In the genomic region with DNA sequence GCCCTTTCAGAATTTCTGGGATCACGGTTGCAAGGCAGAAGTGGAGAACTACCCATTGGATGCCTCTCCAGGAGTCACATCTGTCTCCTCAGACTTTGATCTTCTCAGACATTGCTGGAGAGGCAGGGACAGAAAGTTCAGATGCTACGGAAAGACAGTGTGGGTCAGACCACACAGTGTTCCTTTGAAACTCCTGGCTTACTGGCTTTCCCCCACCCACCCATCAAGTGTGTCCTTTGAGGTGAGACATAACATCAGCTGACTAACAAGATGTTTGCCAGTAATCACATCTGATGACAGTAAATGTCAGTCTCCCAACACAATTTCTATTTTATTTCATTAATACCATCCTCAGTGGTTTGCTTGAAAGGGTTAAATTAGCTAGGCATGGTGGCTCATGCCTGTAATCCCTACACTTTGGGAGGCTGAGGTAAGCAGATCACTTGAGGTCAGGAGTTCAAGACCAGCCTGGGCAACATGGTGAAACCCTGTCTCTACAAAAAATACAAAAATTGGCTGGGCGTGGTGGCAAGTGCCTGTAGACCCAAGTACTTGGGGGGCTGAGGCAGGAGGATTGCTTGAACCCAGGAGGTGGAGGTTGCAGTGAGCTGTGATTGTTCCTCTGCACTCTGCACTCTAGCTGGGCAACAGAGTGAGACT, we compare ENCODE assay signal across 8 cellular contexts.
DNase-seq lines count a peak whose midpoint lies in the region; TF ChIP-seq lines count a peak whose summit lies in the region.

No MANE protein-coding gene starts in this region.

- no peak overlapping the region for H3K18ac ChIP-seq in H9 (ENCODE audit: insufficient read length, low read depth, low read length)

- H2BK15ac ChIP-seq in H9 (ENCODE audit: low read depth, low read length): no peak overlapping the region

- no peak overlapping the region for H3K23ac ChIP-seq in H9 (ENCODE audit: insufficient read length, low read depth, low read length)

- TF ChIP-seq CTCF in H9 (conservative IDR thresholded peaks at IDR 0.05): no peak

- peak overlapping the region in 2 of 3 experiments; percentile 54 to 87; a peak in 2 of 7 replicates for H3K27ac Mint-ChIP-seq in H9

- H3K27me3 Mint-ChIP-seq in H9 (ENCODE audit: low read depth): peaks cover 44% of the 10 kb centered on the region

- no peak overlapping the region for H2BK12ac ChIP-seq in H9 (ENCODE audit: insufficient read length, low read depth, low read length)

- no peaks in the 10 kb centered on the region for H3K27me3 ChIP-seq in H9 (ENCODE audit: insufficient read depth, low read length)

- H3K9ac ChIP-seq in H9 (ENCODE audit: extremely low read depth, insufficient read length, low read length): no peak overlapping the region

- no peak overlapping the region for H2BK20ac ChIP-seq in H9 (ENCODE audit: low read depth, low read length, poor library complexity, severe bottlenecking)

- H3T11ph ChIP-seq in H9 (ENCODE audit: low read length): no peak overlapping the region

- H3K9me3 Mint-ChIP-seq in H9: peaks cover 22 to 36% of the 10 kb centered on the region in 2 experiments

- peaks cover 5% of the 10 kb centered on the region; the same call in 1 of the 2 replicates for H3K4me1 ChIP-seq in H9 (ENCODE audit: insufficient read depth, low read length)

- no peak overlapping the region for H3K56ac ChIP-seq in H9 (ENCODE audit: insufficient read length, low read depth, low read length)

- H4K91ac ChIP-seq in H9 (ENCODE audit: insufficient read length, low read depth, low read length): no peak overlapping the region

- no peak overlapping the region for H2AFZ ChIP-seq in H9 (ENCODE audit: low read length)

- H3K36me3 Mint-ChIP-seq in H9 (ENCODE audit: insufficient read depth in 1 of 3, low read depth in 3 of 3): peaks cover 4 to 36% (median 33%) of the 10 kb centered on the region in 3 experiments

- WGBS in H9 (ENCODE audit: extremely low coverage, insufficient read length, low lambda C conversion rate): no CpG with 5 or more reads among the region's 3 CpGs

- no peaks in the 10 kb centered on the region for H3K79me2 ChIP-seq in H9 (ENCODE audit: insufficient read depth, low read length)

- H3K4me2 ChIP-seq in H9 (ENCODE audit: insufficient read depth, insufficient read length, low read length): no peak overlapping the region

- H4K20me1 ChIP-seq in H9 (ENCODE audit: control insufficient read depth, insufficient read depth, insufficient read length): no peaks in the 10 kb centered on the region

- no peaks in the 10 kb centered on the region for H3K23me2 ChIP-seq in H9 (ENCODE audit: insufficient read length, low read depth, low read length, poor library complexity, severe bottlenecking)

- no peak overlapping the region for H3K4ac ChIP-seq in H9 (ENCODE audit: low read depth, low read length)

- H2AK5ac ChIP-seq in H9 (ENCODE audit: insufficient read length, low read length): no peak overlapping the region

- no peak overlapping the region for H3K14ac ChIP-seq in H9 (ENCODE audit: insufficient read depth, low read length)

- no peak overlapping the region for H2BK5ac ChIP-seq in H9 (ENCODE audit: insufficient read length, low read length)

- peaks cover 34 to 51% of the 10 kb centered on the region in 2 experiments for H3K4me1 Mint-ChIP-seq in H9

- no peak for DNase-seq in H9
- peak; percentile 39 for DNase-seq in activated CD4-positive, alpha-beta T cell treated with anti-CD3 and anti-CD28 coated beads, Interleukin-2, amount 50 U/mL, for 1 hour
- peak; percentile 36 for DNase-seq in central memory CD4-positive, alpha-beta T cell
- peak; percentile 33 to 67 for DNase-seq in stimulated activated CD8-positive, alpha-beta memory T cell treated with anti-CD3 and anti-CD28 coated beads, Interleukin-15, amount 100 ng/mL, for 4 hours (ENCODE audit: low read depth in 2 of 2)
- no peak for DNase-seq in HK-2 (ENCODE audit: unreplicated experiment)
- DNase-seq in H4 (ENCODE audit: low spot score): no peak
- no peak for DNase-seq in NCI-H1417 (lab: John Stamatoyannopoulos, UW)
- DNase-seq in LoVo (ENCODE audit: low spot score): no peak

- H4K8ac ChIP-seq in H9 (replicated peaks; ENCODE audit: insufficient read length, low read depth, low read length): no peak overlapping the region

- no peak overlapping the region for H3K27ac ChIP-seq in H9 (ENCODE audit: insufficient read length, low read depth, low read length)

- no peak overlapping the region for H4K5ac ChIP-seq in H9 (ENCODE audit: insufficient read length, low read depth, low read length)

- H3K79me1 ChIP-seq in H9 (ENCODE audit: insufficient read depth, low read depth, low read length, poor library complexity, severe bottlenecking): no peaks in the 10 kb centered on the region

- peaks cover 4% of the 10 kb centered on the region for H3K9me3 ChIP-seq in H9 (ENCODE audit: control insufficient read depth, low read depth, low read length)

- no peak overlapping the region for H2BK120ac ChIP-seq in H9 (ENCODE audit: low read depth, low read length, poor library complexity, severe bottlenecking)

- H3K4me3 Mint-ChIP-seq in H9: no peak overlapping the region

Comparison
In these comparisons a context has a peak if more than half of its experiments do, and no peak if none do; other contexts are left out.
1. DNase-seq: peak in activated CD4-positive, alpha-beta T cell treated with anti-CD3 and anti-CD28 coated beads, Interleukin-2, amount 50 U/mL, for 1 hour (single experiment), central memory CD4-positive, alpha-beta T cell (single experiment) and stimulated activated CD8-positive, alpha-beta memory T cell treated with anti-CD3 and anti-CD28 coated beads, Interleukin-15, amount 100 ng/mL, for 4 hours (2 of 2); none in H9 (single experiment), HK-2 (single experiment), H4 (single experiment), NCI-H1417 (0 of 3) and LoVo (single experiment).